ENCODE assay signal across 15 cellular contexts in the genomic region with DNA sequence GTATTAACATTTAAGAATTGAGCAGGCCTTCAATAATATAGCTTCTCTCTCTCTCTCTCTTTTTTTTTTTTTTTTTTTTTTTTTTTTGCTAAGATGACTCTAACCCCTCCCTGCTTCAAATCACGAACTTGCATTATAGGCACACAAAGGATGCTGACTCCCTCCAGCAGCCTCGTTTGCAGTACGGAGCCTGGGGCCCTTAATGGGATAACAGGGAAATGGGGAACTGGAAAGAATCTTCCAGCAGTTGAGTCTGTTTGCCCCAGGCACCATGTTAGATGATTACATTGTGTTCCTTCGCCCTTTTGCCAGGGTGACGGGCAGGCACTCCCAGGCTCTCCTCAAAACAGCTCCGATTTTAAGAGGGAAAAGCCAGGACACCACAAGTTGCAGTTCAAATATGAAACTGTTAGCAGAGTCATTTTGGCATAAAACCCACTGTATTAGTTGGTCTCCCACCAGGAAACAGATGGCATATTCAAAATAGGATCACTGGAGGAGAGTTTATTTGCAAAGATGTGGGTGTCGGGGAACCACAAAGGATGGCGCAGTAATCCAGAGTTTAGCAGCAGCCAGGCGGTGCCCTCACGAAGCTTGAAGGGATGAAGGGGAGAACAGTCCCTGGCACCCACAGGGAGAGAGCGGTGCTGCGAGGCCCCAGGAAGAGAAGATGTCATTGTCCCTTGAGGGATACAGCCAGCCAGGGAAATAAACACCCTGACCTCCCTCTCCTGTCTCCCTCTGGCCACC. TPM values are rescaled to one million over a fixed set of nuclear protein-coding genes. Genes with fewer than 3 reads are reported as not detected.
DNase-seq lines count a peak whose midpoint lies in the region; ATAC-seq lines count a peak whose summit lies in the region.
"Had no signal": no experiment of that assay in that cellular context is flagged by ENCODE, and none has a peak within 500 bp of the region (broad histone marks: within the 10 kb centered on the region; RNA-seq: fewer than 3 reads in every experiment).

No MANE protein-coding gene starts in this region.

- WGBS in trophoblast cell (ENCODE audit: extremely low coverage, insufficient coverage, insufficient read length), result no CpG with 5 or more reads among the region's 12 CpGs

- H3K27ac Mint-ChIP-seq in dendritic cell treated with granulocyte-macrophage colony-stimulating factor and Interleukin-4, amounts not matched to agents 40 ng/mL and 50 ng/mL, for 4 days, result peak overlapping the region; percentile 77
- H3K27ac Mint-ChIP-seq: type B pancreatic cell had no signal

- peaks cover 3% of the 10 kb centered on the region for H3K79me2 ChIP-seq in trophoblast cell (ENCODE audit: control insufficient read depth, insufficient read depth, low read length, poor library complexity)

- peaks cover 7% of the 10 kb centered on the region for H3K79me1 ChIP-seq in trophoblast cell (ENCODE audit: low read length)

- intact Hi-C loops in dendritic cell treated with granulocyte-macrophage colony-stimulating factor and Interleukin-4, amounts not matched to agents 40 ng/mL and 50 ng/mL, for 4 days (cut with micrococcal nuclease), result loop anchor here (5.0 kb wide), 1 partner anchor 41 kb away; no protein-coding TSS in a partner anchor

- H3K27ac ChIP-seq in trophoblast cell (ENCODE audit: low read depth, low read length), result no peak overlapping the region

- no peak overlapping the region for H2BK5ac ChIP-seq in trophoblast cell (ENCODE audit: low read depth, low read length, poor library complexity)

- peak overlapping the region; percentile 90 for H2BK12ac ChIP-seq in trophoblast cell (ENCODE audit: low read length)

- peak overlapping the region; percentile 57 for H2BK120ac ChIP-seq in trophoblast cell (ENCODE audit: insufficient read depth, low read length, poor library complexity)

- peak overlapping the region; percentile 2 for H3K4me3 Mint-ChIP-seq in dendritic cell treated with granulocyte-macrophage colony-stimulating factor and Interleukin-4, amounts not matched to agents 40 ng/mL and 50 ng/mL, for 4 days
- H3K4me3 Mint-ChIP-seq: type B pancreatic cell had no signal

- no peak for ATAC-seq in GM21528 (IDR thresholded peaks at IDR 0.05; ENCODE audit: low FRiP score, unreplicated experiment)

- H3K4ac ChIP-seq in trophoblast cell (ENCODE audit: low read depth, low read length), result no peak overlapping the region

- H3K4me2 ChIP-seq in trophoblast cell (ENCODE audit: low read length), result no peak overlapping the region
- H3K4me2 ChIP-seq: smooth muscle cell had no signal

- peak overlapping the region; percentile 96 for H2AK5ac ChIP-seq in trophoblast cell (ENCODE audit: low read length)

- H3K4me3 ChIP-seq in trophoblast cell (ENCODE audit: low read depth, low read length), result no peak overlapping the region
- H3K4me3 ChIP-seq: smooth muscle cell had no signal

- peaks cover 31% of the 10 kb centered on the region for H3K36me3 Mint-ChIP-seq in dendritic cell treated with granulocyte-macrophage colony-stimulating factor and Interleukin-4, amounts not matched to agents 40 ng/mL and 50 ng/mL, for 4 days (ENCODE audit: low read depth)
- H3K36me3 Mint-ChIP-seq: type B pancreatic cell had no signal

- no peaks in the 10 kb centered on the region for H3K36me3 ChIP-seq in trophoblast cell (ENCODE audit: control insufficient read depth in 1 of 2, insufficient read depth in 2 of 2, low read length in 2 of 2)

- peaks cover 3 to 8% of the 10 kb centered on the region in 2 experiments for H3K4me1 ChIP-seq in trophoblast cell (ENCODE audit: control insufficient read depth in 1 of 2, insufficient read depth in 2 of 2, low read length in 2 of 2)

- no peaks in the 10 kb centered on the region for H3K27me3 ChIP-seq in trophoblast cell (ENCODE audit: insufficient read depth, low read length)

- no peak overlapping the region for H4K8ac ChIP-seq in trophoblast cell (ENCODE audit: low read depth, low read length)

- H4K91ac ChIP-seq in trophoblast cell (ENCODE audit: low read depth, low read length), result peak overlapping the region; percentile 71

- no peaks in the 10 kb centered on the region for H3K9me3 ChIP-seq in trophoblast cell (ENCODE audit: insufficient read depth, low read depth, low read length)

- no peak overlapping the region for H4K12ac ChIP-seq in trophoblast cell (ENCODE audit: low read depth, low read length)

- H3K9me3 Mint-ChIP-seq in dendritic cell treated with granulocyte-macrophage colony-stimulating factor and Interleukin-4, amounts not matched to agents 40 ng/mL and 50 ng/mL, for 4 days, result no peaks in the 10 kb centered on the region
- H3K9me3 Mint-ChIP-seq: type B pancreatic cell had no signal

- no peak overlapping the region for H2AFZ ChIP-seq in trophoblast cell (ENCODE audit: insufficient read depth, low read length, poor library complexity)

- DNase-seq in NCI-H1694 treated with DMSO at 0.1 percent for 48 hours (lab: John Stamatoyannopoulos, UW) (peak; percentile 10), NCI-H1694 (lab: John Stamatoyannopoulos, UW) (no peak), NCI-H446 treated with DMSO at 0.1 percent for 48 hours (lab: John Stamatoyannopoulos, UW) (peak; percentile 56), trophoblast cell (no peak), T-helper 9 cell (no peak), dermis blood vessel endothelial cell (no peak)
- DNase-seq: aorta, NCI-H1092 treated with DMSO at 0.1 percent for 48 hours, NCI-H524 treated with DMSO at 0.1 percent for 48 hours, SHP77 treated with DMSO at 0.1 percent for 48 hours had no signal

- peaks cover 29% of the 10 kb centered on the region for H3K27me3 Mint-ChIP-seq in dendritic cell treated with granulocyte-macrophage colony-stimulating factor and Interleukin-4, amounts not matched to agents 40 ng/mL and 50 ng/mL, for 4 days

- peaks cover 34% of the 10 kb centered on the region for H3K4me1 Mint-ChIP-seq in dendritic cell treated with granulocyte-macrophage colony-stimulating factor and Interleukin-4, amounts not matched to agents 40 ng/mL and 50 ng/mL, for 4 days (ENCODE audit: low read depth)

- peak overlapping the region; percentile 55 for H3K18ac ChIP-seq in trophoblast cell (ENCODE audit: low read length)

- peak overlapping the region; percentile 86 for H3K14ac ChIP-seq in trophoblast cell (ENCODE audit: low read length)

- H3K9ac ChIP-seq in trophoblast cell (ENCODE audit: low read length), result no peak overlapping the region

- H3K23ac ChIP-seq in trophoblast cell (ENCODE audit: low read length), result no peak overlapping the region

RNA-seq across cellular contexts. Expression of gene TREH, which starts 26.5 kb away (rescaled TPM):
- 0.33 and 0.39 TPM in 2 replicates for polyA plus RNA-seq in trophoblast cell (2013)
- total RNA-seq in dermis blood vessel endothelial cell, result not detected in 2 replicates
- total RNA-seq: A172, aorta, smooth muscle cell had no signal

Comparison
In these comparisons a context has a peak if more than half of its experiments do, and no peak if none do; other contexts are left out.
1. DNase-seq: peak in NCI-H1694 treated with DMSO at 0.1 percent for 48 hours (single experiment) and NCI-H446 treated with DMSO at 0.1 percent for 48 hours (single experiment); none in NCI-H1694 (single experiment), trophoblast cell (0 of 2), T-helper 9 cell (single experiment) and dermis blood vessel endothelial cell (single experiment).